18 cellular contexts compared by ENCODE assay signal in the genomic region with DNA sequence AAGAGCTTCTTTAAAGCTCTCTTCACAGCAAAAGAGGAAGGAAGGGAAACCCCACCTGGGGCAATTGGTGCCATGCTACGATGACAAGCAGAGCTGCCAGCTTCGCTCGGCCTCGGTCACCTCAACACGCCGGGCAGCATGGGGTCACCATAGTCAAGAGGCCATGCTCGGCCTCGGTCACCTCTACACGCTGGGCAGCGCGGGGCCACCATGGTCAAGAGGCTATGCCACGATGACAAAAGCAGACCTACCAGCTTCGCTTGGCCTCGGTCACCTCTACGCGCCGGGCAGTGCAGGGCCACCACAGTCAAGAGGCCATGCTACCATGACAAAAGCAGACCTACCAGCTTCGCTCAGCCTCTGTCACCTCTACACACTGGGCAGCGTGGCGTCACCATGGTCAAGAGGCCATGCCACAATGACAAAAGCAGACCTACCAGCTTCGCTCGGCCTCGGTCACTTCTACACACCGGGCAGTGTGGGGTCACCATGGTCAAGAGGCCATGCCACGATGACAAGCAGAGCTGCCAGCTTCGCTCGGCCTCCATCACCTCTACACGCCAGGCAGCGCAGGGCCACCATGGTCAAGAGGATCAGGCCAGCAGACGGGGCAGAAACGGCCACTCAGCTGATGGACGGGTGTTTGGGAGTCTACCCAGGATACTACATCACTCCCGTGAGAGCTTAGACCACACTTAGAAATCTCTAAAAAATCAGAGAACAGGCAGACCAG. TPM values are rescaled to one million over a fixed set of nuclear protein-coding genes. Genes with fewer than 3 reads are reported as not detected.
DNase-seq lines count a peak whose midpoint lies in the region; ATAC-seq and TF ChIP-seq lines count a peak whose summit lies in the region.
"Had no signal": no experiment of that assay in that cellular context is flagged by ENCODE, and none has a peak within 500 bp of the region (broad histone marks: within the 10 kb centered on the region; RNA-seq: fewer than 3 reads in every experiment).

No MANE protein-coding gene starts in this region.

- no peak for TF ChIP-seq EP300 in upper lobe of left lung (IDR thresholded peaks at IDR 0.05)

- H3K9me3 ChIP-seq in upper lobe of left lung: no peaks in the 10 kb centered on the region

- peak overlapping the region; percentile 84 for H3K27ac Mint-ChIP-seq in activated T-cell treated with anti-CD3 and anti-CD28 coated beads, Interleukin-2, amount 50 U/mL, for 72 hours
- peak overlapping the region; percentile 56 for H3K27ac Mint-ChIP-seq in activated T-helper 17 cell treated with anti-CD3 and anti-CD28 coated beads, Interleukin-2, amount 50 U/mL, for 72 hours
- H3K27ac Mint-ChIP-seq: activated naive CD4-positive, alpha-beta T cell treated with anti-CD3 and anti-CD28 coated beads, Interleukin-2, amount 10 ng/mL, durations not matched to agents 7 days and 5 days; CD4-positive, alpha-beta T cell had no signal

- H3K27me3 Mint-ChIP-seq in activated T-cell treated with anti-CD3 and anti-CD28 coated beads, Interleukin-2, amount 50 U/mL, for 72 hours (ENCODE audit: low read depth): no peaks in the 10 kb centered on the region
- no peaks in the 10 kb centered on the region for H3K27me3 Mint-ChIP-seq in activated T-helper 17 cell treated with anti-CD3 and anti-CD28 coated beads, Interleukin-2, amount 50 U/mL, for 72 hours
- H3K27me3 Mint-ChIP-seq: activated naive CD4-positive, alpha-beta T cell treated with anti-CD3 and anti-CD28 coated beads, Interleukin-2, amount 10 ng/mL, durations not matched to agents 7 days and 5 days; CD4-positive, alpha-beta T cell had no signal

- peaks cover 31 to 58% of the 10 kb centered on the region in 2 donors for H3K36me3 Mint-ChIP-seq in activated T-cell treated with anti-CD3 and anti-CD28 coated beads, Interleukin-2, amount 50 U/mL, for 72 hours (ENCODE audit: insufficient read depth in 2 of 2)
- peaks cover 94% of the 10 kb centered on the region for H3K36me3 Mint-ChIP-seq in activated T-helper 17 cell treated with anti-CD3 and anti-CD28 coated beads, Interleukin-2, amount 50 U/mL, for 72 hours (ENCODE audit: low read depth)

- no peak overlapping the region for H3K4me3 ChIP-seq in upper lobe of left lung
- H3K4me3 ChIP-seq: GM23248 had no signal

- H3K27me3 ChIP-seq in layer of hippocampus (ENCODE audit: control insufficient read depth, insufficient read depth, low read length) (no peaks in the 10 kb centered on the region), upper lobe of left lung (no peaks in the 10 kb centered on the region)

- peaks cover 4 to 6% of the 10 kb centered on the region in 2 donors for H3K9me3 Mint-ChIP-seq in activated T-cell treated with anti-CD3 and anti-CD28 coated beads, Interleukin-2, amount 50 U/mL, for 72 hours
- peaks cover 7% of the 10 kb centered on the region for H3K9me3 Mint-ChIP-seq in activated T-helper 17 cell treated with anti-CD3 and anti-CD28 coated beads, Interleukin-2, amount 50 U/mL, for 72 hours

- ATAC-seq in activated T-cell treated with anti-CD3 and anti-CD28 coated beads, Interleukin-2, amount 50 U/mL, for 72 hours (replicated peaks in 1 of 2): no peak
- no peak for ATAC-seq in activated T-helper 17 cell treated with anti-CD3 and anti-CD28 coated beads, Interleukin-2, amount 50 U/mL, for 72 hours (replicated peaks)
- no peak for ATAC-seq in upper lobe of left lung (ENCODE audit: low FRiP score in 2 of 2)
- ATAC-seq in HG02571 (IDR thresholded peaks at IDR 0.05; ENCODE audit: unreplicated experiment): no peak
- no peak for ATAC-seq in GM21737 (IDR thresholded peaks at IDR 0.05; ENCODE audit: unreplicated experiment)
- ATAC-seq: SK-N-SH treated with all-trans-retinoic acid at 6 μM for 48 hours had no signal

- H3K4me1 ChIP-seq in upper lobe of left lung: peaks cover 3 to 17% (median 10%) of the 10 kb centered on the region in 4 donors

- H3K4me1 Mint-ChIP-seq in activated T-cell treated with anti-CD3 and anti-CD28 coated beads, Interleukin-2, amount 50 U/mL, for 72 hours (ENCODE audit: low read depth): peaks cover 30% of the 10 kb centered on the region
- H3K4me1 Mint-ChIP-seq in activated T-helper 17 cell treated with anti-CD3 and anti-CD28 coated beads, Interleukin-2, amount 50 U/mL, for 72 hours: peaks cover 16% of the 10 kb centered on the region

- WGBS in upper lobe of left lung, 2 donors: 88 to 96% methylated on average over 11 to 33 of the region's 33 CpGs

- H3K36me3 ChIP-seq in upper lobe of left lung: peaks cover 0 to 63% (median 21%) of the 10 kb centered on the region in 4 donors

- no peak overlapping the region for H3K4me3 Mint-ChIP-seq in activated T-cell treated with anti-CD3 and anti-CD28 coated beads, Interleukin-2, amount 50 U/mL, for 72 hours
- H3K4me3 Mint-ChIP-seq in activated T-helper 17 cell treated with anti-CD3 and anti-CD28 coated beads, Interleukin-2, amount 50 U/mL, for 72 hours: no peak overlapping the region
- H3K4me3 Mint-ChIP-seq: activated naive CD4-positive, alpha-beta T cell treated with anti-CD3 and anti-CD28 coated beads, Interleukin-2, amount 10 ng/mL, durations not matched to agents 7 days and 5 days; CD4-positive, alpha-beta T cell had no signal

- no peak for TF ChIP-seq CTCF in upper lobe of left lung (IDR thresholded peaks at IDR 0.05)

- peak overlapping the region; percentile 4 for H3K27ac ChIP-seq in layer of hippocampus (ENCODE audit: low read depth, low read length)
- H3K27ac ChIP-seq in upper lobe of left lung: peak overlapping the region in 3 of 4 donors; percentile 10 to 51 (median 20)
- H3K27ac ChIP-seq: GM23248 had no signal

- TF ChIP-seq POLR2A in upper lobe of left lung (IDR thresholded peaks at IDR 0.05): no peak

- DNase-seq in activated T-cell treated with anti-CD3 and anti-CD28 coated beads, Interleukin-2, amount 50 U/mL, for 72 hours: no peak
- DNase-seq in activated T-cell treated with anti-CD3 and anti-CD28 coated beads, Interleukin-2, amount 50 U/mL, for 1 hour: no peak
- no peak for DNase-seq in upper lobe of left lung
- DNase-seq: DMS153, GM23248, mammary epithelial cell, NCI-H1105 treated with DMSO at 0.1 percent for 48 hours, NCI-H2081, NCI-H510A had no signal

RNA-seq across cellular contexts. Expression of a gene that starts 12.1 kb away (rescaled TPM):
- total RNA-seq in activated T-cell treated with anti-CD3 and anti-CD28 coated beads, Interleukin-2, amount 50 U/mL, for 72 hours: 10 to 100 TPM; 65.2 to 70.2 TPM
- 10 to 100 TPM; 30.7 to 49.4 TPM for total RNA-seq in activated T-helper 17 cell treated with anti-CD3 and anti-CD28 coated beads, Interleukin-2, amount 50 U/mL, for 72 hours
- total RNA-seq in upper lobe of left lung: 10 to 100 TPM; 31.4 to 80.1 (median 55.5) TPM

RNA-seq across cellular contexts. Expression of a gene that starts 31.4 kb away (rescaled TPM):
- total RNA-seq in activated T-cell treated with anti-CD3 and anti-CD28 coated beads, Interleukin-2, amount 50 U/mL, for 72 hours: 100 to 1,000 TPM; 136 to 174 TPM
- 10 to 100 TPM; 38.2 to 41.7 TPM for total RNA-seq in activated T-helper 17 cell treated with anti-CD3 and anti-CD28 coated beads, Interleukin-2, amount 50 U/mL, for 72 hours
- 10 to 100 TPM in 5 of 6 donors, not detected in 1; 13.7 to 28.3 (median 15.4) TPM for total RNA-seq in upper lobe of left lung
- total RNA-seq: cerebellum, GM23248, mammary epithelial cell, osteocyte had no signal
